8 cellular contexts compared by ENCODE assay signal in the genomic region with DNA sequence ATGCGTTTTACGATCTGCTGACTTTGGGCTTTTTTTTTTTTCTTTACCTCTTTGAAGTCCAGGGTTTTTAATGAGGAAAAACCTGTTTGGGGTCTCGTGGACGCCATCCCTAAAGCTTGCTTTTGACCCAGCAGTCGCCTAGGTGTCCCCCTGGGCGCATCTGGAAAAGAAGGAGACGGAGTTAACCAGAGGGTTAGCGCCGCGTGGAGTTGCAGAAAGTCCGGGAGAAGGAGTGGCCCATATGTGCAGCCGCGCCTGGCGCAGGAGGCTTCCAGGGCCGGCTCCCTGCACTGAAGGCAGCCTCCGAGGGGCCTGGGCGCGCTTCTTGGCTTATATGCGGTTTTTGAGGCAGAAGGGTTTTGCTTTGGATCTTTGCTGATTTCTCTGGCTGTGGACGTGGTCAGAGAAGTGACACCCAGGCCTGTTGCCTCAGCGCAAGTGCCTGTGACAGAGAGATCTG. TPM values are rescaled to one million over a fixed set of nuclear protein-coding genes. Genes with fewer than 3 reads are reported as not detected.
DNase-seq lines count a peak whose midpoint lies in the region; ATAC-seq and TF ChIP-seq lines count a peak whose summit lies in the region.

No MANE protein-coding gene starts in this region.

- peaks cover 11% of the 10 kb centered on the region for H3K36me3 Mint-ChIP-seq in activated T-helper 17 cell treated with anti-CD3 and anti-CD28 coated beads, Interleukin-2, amount 50 U/mL, for 72 hours (ENCODE audit: low read depth)

- H3F3A ChIP-seq in smooth muscle cell (ENCODE audit: low read depth): no peaks in the 10 kb centered on the region

- H4K20me1 ChIP-seq in smooth muscle cell (ENCODE audit: low read depth): peaks cover 49% of the 10 kb centered on the region

- H3K9me3 ChIP-seq in HUES64 (ENCODE audit: insufficient read depth, low read depth, low read length) (no peaks in the 10 kb centered on the region), iPS DF 6.9 (ENCODE audit: control insufficient read depth, insufficient read depth, low read length) (no peaks in the 10 kb centered on the region), smooth muscle cell (replicated peaks; ENCODE audit: low read depth) (no peaks in the 10 kb centered on the region)

- DNase-seq in Caki2 (ENCODE audit: low read depth): peak; percentile 12
- DNase-seq in iPS DF 6.9 (ENCODE audit: low read depth, low spot score): no peak
- DNase-seq in smooth muscle cell (lab: John Stamatoyannopoulos, UW; ENCODE audit: unreplicated experiment): no peak
- DNase-seq in DMS114 treated with DMSO at 0.1 percent for 48 hours (lab: John Stamatoyannopoulos, UW; ENCODE audit: unreplicated experiment): no peak

- peaks cover 49% of the 10 kb centered on the region for H3K79me2 ChIP-seq in smooth muscle cell (ENCODE audit: low read depth)

- WGBS in HUES64: 18% methylated on average over 21 of the region's 21 CpGs
- no CpG with 5 or more reads among the region's 21 CpGs for WGBS in iPS DF 6.9 (ENCODE audit: insufficient coverage, insufficient read length)
- WGBS in smooth muscle cell (ENCODE audit: low lambda C conversion rate): 5% methylated on average over 21 of the region's 21 CpGs

- TF ChIP-seq CTCF in smooth muscle cell (IDR thresholded peaks at IDR 0.05; ENCODE audit: borderline replicate concordance, insufficient read depth, poor library complexity, severe bottlenecking): no peak

- peaks cover 26% of the 10 kb centered on the region for H3K4me1 Mint-ChIP-seq in activated T-helper 17 cell treated with anti-CD3 and anti-CD28 coated beads, Interleukin-2, amount 50 U/mL, for 72 hours

- H3K4me2 ChIP-seq in smooth muscle cell: peak overlapping the region; percentile 98

- H3K4me1 ChIP-seq in HUES64 (ENCODE audit: insufficient read depth, low read length) (peaks cover 17% of the 10 kb centered on the region), iPS DF 6.9 (ENCODE audit: control insufficient read depth, insufficient read depth, low read length) (peaks cover 1% of the 10 kb centered on the region), smooth muscle cell (ENCODE audit: low read depth) (peaks cover 8% of the 10 kb centered on the region)

- peak overlapping the region; percentile 96 for H3K27ac Mint-ChIP-seq in activated T-helper 17 cell treated with anti-CD3 and anti-CD28 coated beads, Interleukin-2, amount 50 U/mL, for 72 hours

- H3K36me3 ChIP-seq in HUES64 (ENCODE audit: insufficient read depth, low read length) (no peaks in the 10 kb centered on the region), iPS DF 6.9 (ENCODE audit: control insufficient read depth, insufficient read depth, low read length) (no peaks in the 10 kb centered on the region; the same call in 1 of the 2 replicates), smooth muscle cell (ENCODE audit: low read depth) (no peaks in the 10 kb centered on the region)

- H3K27me3 Mint-ChIP-seq in activated T-helper 17 cell treated with anti-CD3 and anti-CD28 coated beads, Interleukin-2, amount 50 U/mL, for 72 hours: no peaks in the 10 kb centered on the region

- H3K4me3 Mint-ChIP-seq in activated T-helper 17 cell treated with anti-CD3 and anti-CD28 coated beads, Interleukin-2, amount 50 U/mL, for 72 hours: peak overlapping the region; percentile 95

- no peak for ATAC-seq in activated T-helper 17 cell treated with anti-CD3 and anti-CD28 coated beads, Interleukin-2, amount 50 U/mL, for 72 hours (replicated peaks)
- ATAC-seq in HG03159 (IDR thresholded peaks at IDR 0.05; ENCODE audit: unreplicated experiment): no peak
- no peak for ATAC-seq in HG03460 (IDR thresholded peaks at IDR 0.05; ENCODE audit: unreplicated experiment)

- H3K9ac ChIP-seq in HUES64 (ENCODE audit: low read depth, low read length) (peak overlapping the region; percentile 88), smooth muscle cell (ENCODE audit: low read depth) (peak overlapping the region; percentile 95)

- no peak overlapping the region for H3K27ac ChIP-seq in HUES64 (ENCODE audit: low read depth, low read length)
- no peak overlapping the region for H3K27ac ChIP-seq in iPS DF 6.9 (ENCODE audit: low read length)
- peak overlapping the region; percentile 76 for H3K27ac ChIP-seq in smooth muscle cell (ENCODE audit: low read depth)

- H2AFZ ChIP-seq in smooth muscle cell (ENCODE audit: low read depth): peak overlapping the region; percentile 92

- H3K4me3 ChIP-seq in HUES64 (ENCODE audit: low read length): peak overlapping the region; percentile 85
- H3K4me3 ChIP-seq in iPS DF 6.9 (ENCODE audit: low read length): peak overlapping the region; percentile 63; the same call in 1 of the 2 replicates
- peak overlapping the region; percentile 91 for H3K4me3 ChIP-seq in smooth muscle cell

- in situ Hi-C loops in Caki2 (cut with HindIII; ENCODE audit: low pct_unique_long_range_greater_than_20kb, low sequenced_read_pairs): no loop called here

- no peaks in the 10 kb centered on the region for H3K27me3 ChIP-seq in HUES64 (ENCODE audit: insufficient read depth, low read length)
- H3K27me3 ChIP-seq in iPS DF 6.9 (ENCODE audit: control insufficient read depth, insufficient read depth, low read length): no peaks in the 10 kb centered on the region
- H3K27me3 ChIP-seq in smooth muscle cell (ENCODE audit: low read depth): no peaks in the 10 kb centered on the region

- no peaks in the 10 kb centered on the region for H3K9me3 Mint-ChIP-seq in activated T-helper 17 cell treated with anti-CD3 and anti-CD28 coated beads, Interleukin-2, amount 50 U/mL, for 72 hours

RNA-seq across cellular contexts. Expression of a gene that starts 0.9 kb away (rescaled TPM):
- 7.6 and 12.5 TPM in 2 replicates for total RNA-seq in Caki2 (2014; rRNA removed; shearing (Covaris generic); ENCODE audit: low replicate concordance)
- polyA plus RNA-seq in HUES64 (2013, experiment 1 of 2): 11.7 TPM
- 14.6 TPM for polyA plus RNA-seq in HUES64 (2013, experiment 2 of 2)
- 10 to 100 TPM; 11.8 to 16.4 TPM for total RNA-seq in activated T-helper 17 cell treated with anti-CD3 and anti-CD28 coated beads, Interleukin-2, amount 50 U/mL, for 72 hours
- total RNA-seq in smooth muscle cell: 29.0 and 35.0 TPM in 2 replicates
- 15.1 and 15.3 TPM in 2 replicates for polyA plus RNA-seq in smooth muscle cell
